19 cellular contexts compared by ENCODE assay signal in genomic region chr12:122306407-122306806, GRCh38. TPM values are rescaled to one million over a fixed set of nuclear protein-coding genes. Genes with fewer than 3 reads are reported as not detected.
DNase-seq lines count a peak whose midpoint lies in the region; ATAC-seq, FAIRE-seq and TF ChIP-seq lines count a peak whose summit lies in the region.
"Had no signal": no experiment of that assay in that cellular context is flagged by ENCODE, and none has a peak within 500 bp of the region (broad histone marks: within the 10 kb centered on the region; RNA-seq: fewer than 3 reads in every experiment).

No MANE protein-coding gene starts in this region.

- DNase-seq in DMS53 (lab: John Stamatoyannopoulos, UW) (peak; percentile 41), DMS53 treated with DMSO at 0.1 percent for 48 hours (lab: John Stamatoyannopoulos, UW; ENCODE audit: unreplicated experiment) (no peak), GM12878 (ENCODE audit: low read depth, low spot score) (no peak), neural crest cell (ENCODE audit: low read depth, low spot score) (no peak), T-helper 1 cell (no peak), NCI-H128 (lab: John Stamatoyannopoulos, UW; ENCODE audit: unreplicated experiment) (no peak)
- DNase-seq in effector CD8-positive, alpha-beta T cell (lab: John Stamatoyannopoulos, UW) = no peak
- DNase-seq: activated CD8-positive, alpha-beta memory T cell treated with anti-CD3 and anti-CD28 coated beads, Interleukin-2, amount 10 ng/mL, durations not matched to agents 7 days and 5 days; activated naive CD4-positive, alpha-beta T cell treated with anti-CD3 and anti-CD28 coated beads for 36 hours; body of pancreas; CD4-positive, alpha-beta T cell; esophagus squamous epithelium; GM23248; hippocampal formation; left ventricle myocardium superior; NCI-H1105; NCI-H226 had no signal

- no peak overlapping the region for H3K27ac ChIP-seq in GM12878 (ENCODE audit: control insufficient read depth, insufficient read depth)
- H3K27ac ChIP-seq: body of pancreas, esophagus squamous epithelium, GM23248 had no signal

- H3K4me2 ChIP-seq in Loucy (ENCODE audit: low read depth, low read length, poor library complexity, severe bottlenecking) (no peak overlapping the region), GM12878 (ENCODE audit: control insufficient read depth, insufficient read depth) (no peak overlapping the region)

- peak; percentile 43; the same call in 1 of the 3 replicates for ATAC-seq in GM12878
- ATAC-seq: activated CD8-positive, alpha-beta memory T cell treated with anti-CD3 and anti-CD28 coated beads, Interleukin-2, amount 10 ng/mL, durations not matched to agents 7 days and 5 days; body of pancreas; left ventricle myocardium superior had no signal

- no peaks in the 10 kb centered on the region for H3K4me1 ChIP-seq in Loucy (ENCODE audit: insufficient read depth, low read length, poor library complexity, severe bottlenecking)
- no peaks in the 10 kb centered on the region for H3K4me1 ChIP-seq in GM12878 (ENCODE audit: control insufficient read depth, insufficient read depth, low read length)
- H3K4me1 ChIP-seq: body of pancreas, esophagus squamous epithelium had no signal

- H3K27me3 ChIP-seq in Loucy (ENCODE audit: insufficient read depth, low read length, poor library complexity, severe bottlenecking) (no peaks in the 10 kb centered on the region), GM12878 (replicated peaks in 1 of 2; ENCODE audit: control insufficient read depth in 2 of 2, insufficient read depth in 2 of 2, low read length in 1 of 2) (no peaks in the 10 kb centered on the region)
- H3K27me3 ChIP-seq: body of pancreas, esophagus squamous epithelium had no signal

- H3K36me3 ChIP-seq in Loucy (ENCODE audit: insufficient read depth, low read length) = peaks cover 4% of the 10 kb centered on the region; the same call in 1 of the 2 replicates
- H3K36me3 ChIP-seq in GM12878 (ENCODE audit: control insufficient read depth in 2 of 2, insufficient read depth in 2 of 2, low read length in 1 of 2) = peaks cover 0 to 2% of the 10 kb centered on the region in 2 experiments; a peak in 3 of 4 replicates

- H3K4me1 Mint-ChIP-seq in neural crest cell = peaks cover 3% of the 10 kb centered on the region
- H3K4me1 Mint-ChIP-seq: activated CD8-positive, alpha-beta memory T cell treated with anti-CD3 and anti-CD28 coated beads, Interleukin-2, amount 10 ng/mL, durations not matched to agents 7 days and 5 days had no signal

- intact Hi-C loops in GM12878 (cut with micrococcal nuclease; ENCODE audit: unreplicated experiment) = no loop called here

- H3F3A ChIP-seq in Loucy (ENCODE audit: low read depth) = no peaks in the 10 kb centered on the region

- no peaks in the 10 kb centered on the region for H3K27me3 Mint-ChIP-seq in neural crest cell (ENCODE audit: low read depth)
- H3K27me3 Mint-ChIP-seq: activated CD8-positive, alpha-beta memory T cell treated with anti-CD3 and anti-CD28 coated beads, Interleukin-2, amount 10 ng/mL, durations not matched to agents 7 days and 5 days; CD4-positive, alpha-beta T cell; dendritic cell treated with granulocyte-macrophage colony-stimulating factor and Interleukin-4, amounts not matched to agents 40 ng/mL and 50 ng/mL, for 4 days had no signal

- no peaks in the 10 kb centered on the region for H3K9me2 ChIP-seq in Loucy (replicated peaks; ENCODE audit: low read depth, low read length)

- TF ChIP-seq CTCF in Loucy (conservative IDR thresholded peaks at IDR 0.05; ENCODE audit: low read length) = peak; percentile 55
- TF ChIP-seq CTCF in GM12878 (IDR thresholded peaks at IDR 0.05 in 2 of 3, conservative IDR thresholded peaks at IDR 0.05 in 1 of 3; ENCODE audit: control insufficient read depth in 2 of 3, extremely low read depth in 1 of 3, insufficient read depth in 1 of 3, low read depth in 3 of 3, low read length in 3 of 3) = peak in 2 of 3 experiments; percentile 33 to 37; a peak in 3 of 6 replicates
- peak; percentile 19 for TF ChIP-seq CTCF in neural crest cell (conservative IDR thresholded peaks at IDR 0.05)

- POLR2A ChIA-PET in GM12878 (lab: Charles Lee) = no interaction called here

- TF ChIP-seq POLR2A in GM12878 (IDR thresholded peaks at IDR 0.05; ENCODE audit: low read depth, low read length) = no peak

- no peak overlapping the region for H3K4me3 ChIP-seq in Loucy (ENCODE audit: low read length, poor library complexity, severe bottlenecking)
- no peak overlapping the region for H3K4me3 ChIP-seq in GM12878
- H3K4me3 ChIP-seq: body of pancreas, esophagus squamous epithelium, GM23248 had no signal

- CTCF ChIA-PET in GM12878 (lab: Yijun Ruan, JAX) = interaction anchor here (0.7 to 1.1 kb wide), 3 partner anchors 10 to 332 kb away, joined by 3 read pairs; no protein-coding TSS in a partner anchor

- no peak for FAIRE-seq in GM12878 (lab: Jason Lieb, UNC)

- RAD21 ChIA-PET in GM12878 (lab: Charles Lee; ENCODE audit: unreplicated experiment) = interaction anchor here (1.0 kb wide), 1 partner anchor 30 kb away, joined by 4 read pairs; no protein-coding TSS in a partner anchor

- no peaks in the 10 kb centered on the region for H3K79me2 ChIP-seq in Loucy (ENCODE audit: insufficient read depth, low read length)
- no peaks in the 10 kb centered on the region for H3K79me2 ChIP-seq in GM12878 (ENCODE audit: control insufficient read depth, insufficient read depth, low read length)

- 65% methylated on average over 4 of the region's 4 CpGs for WGBS in GM12878 (ENCODE audit: insufficient coverage, insufficient replicate concordance, low lambda C conversion rate, missing lambda C conversion rate)

- H3K27ac Mint-ChIP-seq in neural crest cell (ENCODE audit: unreplicated experiment) = peak overlapping the region; percentile 84
- H3K27ac Mint-ChIP-seq: activated CD8-positive, alpha-beta memory T cell treated with anti-CD3 and anti-CD28 coated beads, Interleukin-2, amount 10 ng/mL, durations not matched to agents 7 days and 5 days; activated naive CD4-positive, alpha-beta T cell treated with anti-CD3 and anti-CD28 coated beads for 36 hours; CD4-positive, alpha-beta T cell; dendritic cell treated with granulocyte-macrophage colony-stimulating factor and Interleukin-4, amounts not matched to agents 40 ng/mL and 50 ng/mL, for 4 days had no signal

- 0 out of 2 replicates have a peak, but pooled peaks have one; percentile 22 for TF ChIP-seq RAD21 in GM12878 (IDR thresholded peaks at IDR 0.05; ENCODE audit: insufficient read depth, low read depth, low read length)

- no peak for TF ChIP-seq EP300 in GM12878 (IDR thresholded peaks at IDR 0.05; ENCODE audit: borderline replicate concordance in 1 of 2, control insufficient read depth in 1 of 2, low read depth in 2 of 2, low read length in 2 of 2)

- SMC1A ChIA-PET in GM12878 (lab: Charles Lee; ENCODE audit: uncharacterized antibody, unreplicated experiment) = interaction anchor here (0.8 kb wide), 1 partner anchor 23 kb away, joined by 3 read pairs; no protein-coding TSS in a partner anchor

- H4K20me1 ChIP-seq in Loucy (ENCODE audit: insufficient read depth, low read length, poor library complexity, severe bottlenecking) (no peaks in the 10 kb centered on the region), GM12878 (ENCODE audit: control insufficient read depth, insufficient read depth) (no peaks in the 10 kb centered on the region)

- no peak overlapping the region for H3K9ac ChIP-seq in Loucy (ENCODE audit: low read depth, low read length, poor library complexity, severe bottlenecking)
- H3K9ac ChIP-seq in GM12878 (ENCODE audit: control insufficient read depth, insufficient read depth, low read length) = no peak overlapping the region
- H3K9ac ChIP-seq: GM23248 had no signal

- H3K4me3 Mint-ChIP-seq in neural crest cell = no peak overlapping the region
- H3K4me3 Mint-ChIP-seq: activated CD8-positive, alpha-beta memory T cell treated with anti-CD3 and anti-CD28 coated beads, Interleukin-2, amount 10 ng/mL, durations not matched to agents 7 days and 5 days; activated naive CD4-positive, alpha-beta T cell treated with anti-CD3 and anti-CD28 coated beads for 36 hours; CD4-positive, alpha-beta T cell; dendritic cell treated with granulocyte-macrophage colony-stimulating factor and Interleukin-4, amounts not matched to agents 40 ng/mL and 50 ng/mL, for 4 days had no signal

- no peaks in the 10 kb centered on the region for H3K9me3 Mint-ChIP-seq in neural crest cell
- H3K9me3 Mint-ChIP-seq: activated naive CD4-positive, alpha-beta T cell treated with anti-CD3 and anti-CD28 coated beads for 36 hours; CD4-positive, alpha-beta T cell; dendritic cell treated with granulocyte-macrophage colony-stimulating factor and Interleukin-4, amounts not matched to agents 40 ng/mL and 50 ng/mL, for 4 days had no signal

- in situ Hi-C loops in GM12878 (cut with MboI) = no loop called here

- no TSS peak for BruUV-seq in GM12878 (replicated peaks; lab: Mats Ljungman, UMichigan)

- H2AFZ ChIP-seq in Loucy (ENCODE audit: low read length) = no peak overlapping the region
- H2AFZ ChIP-seq in GM12878 (ENCODE audit: control insufficient read depth, low read depth, low read length) = no peak overlapping the region
- H2AFZ ChIP-seq: GM23248 had no signal

- H3K9me3 ChIP-seq in Loucy (ENCODE audit: insufficient read depth, low read depth, low read length) (no peaks in the 10 kb centered on the region), GM12878 (replicated peaks; ENCODE audit: control insufficient read depth, insufficient read depth, low read length) (no peaks in the 10 kb centered on the region)
- H3K9me3 ChIP-seq: body of pancreas, esophagus squamous epithelium had no signal

- peaks cover 8% of the 10 kb centered on the region for H3K36me3 Mint-ChIP-seq in neural crest cell (ENCODE audit: low read depth)

RNA-seq across cellular contexts. Expression of gene VPS33A, which starts 40.1 kb away (rescaled TPM):
- total RNA-seq in GM12878 (2013; cell fraction: nucleolus; rRNA removed) = 17.0 and 18.6 TPM in 2 replicates
- total RNA-seq in GM12878 (2014; rRNA removed) (21.1 and 22.8 TPM in 2 replicates), GM12878 (2014; rRNA removed; fragmentation: Illumina TruSeq; extraction: Trizol) (16.2 and 21.1 TPM in 2 replicates), GM12878 (2021) (22.1 and 22.4 TPM in 2 replicates), neural crest cell (40.7 and 41.0 TPM in 2 replicates)
- 8.8 TPM for polyA plus RNA-seq in GM12878 (2011; ENCODE audit: low read depth)
- polyA plus RNA-seq in GM12878 (2011; rRNA removed) (18.7 and 20.0 TPM in 2 replicates), GM12878 (2014; fragmentation: Illumina TruSeq; extraction: Trizol) (21.0 and 24.9 TPM in 2 replicates), GM12878 (2014; fragmentation: Nextera tagmentation; extraction: Ambion mirVana) (1 to 10 TPM; 7.7 to 8.7 TPM), GM12878 (2014; rRNA removed) (19.4 and 20.4 TPM in 2 replicates), GM12878 (2016; fragmentation: Nextera tagmentation; extraction: Ambion mirVana) (10 to 100 TPM; 32.1 to 33.6 TPM)
- polyA plus RNA-seq in GM12878 (2011; cell fraction: cytosol; rRNA removed) = 12.3 and 15.6 TPM in 2 replicates
- 7.6 and 12.4 TPM in 2 replicates for polyA plus RNA-seq in GM12878 (2011; cell fraction: nucleus; rRNA removed)
- polyA plus RNA-seq in GM12878 (2012) = 11.7 and 13.8 TPM in 2 replicates
- 10.7 and 12.2 TPM in 2 replicates for polyA minus RNA-seq in GM12878 (2011; rRNA and poly(A)+ RNA removed)
- polyA minus RNA-seq in GM12878 (2011; cell fraction: cytosol; rRNA and poly(A)+ RNA removed) = 4.4 and 7.4 TPM in 2 replicates
- 3.6 and 10.0 TPM in 2 replicates for polyA minus RNA-seq in GM12878 (2011; cell fraction: nucleus; rRNA and poly(A)+ RNA removed)
